8 cellular contexts compared by ENCODE assay signal in the genomic region with DNA sequence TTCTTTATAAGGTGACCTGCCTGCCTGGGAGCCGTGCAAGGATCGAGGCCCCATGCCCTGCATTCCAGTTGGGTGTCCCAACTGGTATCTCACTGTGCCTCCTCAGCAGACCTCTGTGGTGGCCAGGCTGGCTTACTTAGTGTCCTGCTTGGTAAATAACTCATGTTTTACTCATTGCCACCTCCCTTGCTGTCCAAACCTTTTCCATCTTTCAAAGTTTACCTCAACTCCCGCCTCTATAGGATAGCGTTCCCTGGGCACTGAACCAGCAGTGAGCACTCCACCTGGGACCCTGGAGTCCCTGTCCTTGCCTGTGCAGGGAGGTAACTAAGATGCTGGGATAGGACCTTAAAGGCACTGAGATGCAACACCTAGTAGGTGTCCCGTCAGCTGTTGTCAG. TPM values are rescaled to one million over a fixed set of nuclear protein-coding genes. Genes with fewer than 3 reads are reported as not detected.
"Had no signal": no experiment of that assay in that cellular context is flagged by ENCODE, and none has a peak within 500 bp of the region (broad histone marks: within the 10 kb centered on the region; RNA-seq: fewer than 3 reads in every experiment).

No MANE protein-coding gene starts in this region.

- ATAC-seq: GM23338, HCT116 had no signal

- H3K4me2 ChIP-seq: GM23338 had no signal

- H3K9me3 ChIP-seq: HAP-1 had no signal

- H3K36me3 ChIP-seq: HAP-1 had no signal

- H3K4me3 ChIP-seq: GM23338, HAP-1 had no signal

- H2AFZ ChIP-seq: GM23338 had no signal

- FAIRE-seq: HTR-8/SVneo had no signal

- H3K4me1 ChIP-seq: HAP-1 had no signal

- DNase-seq: H7, HFFc6, KG1 had no signal

RNA-seq across cellular contexts. Expression of a gene that starts 33.6 kb away (rescaled TPM):
- total RNA-seq: HFFc6, HT-29 had no signal
